ENCODE assay signal across 1 cellular context in the genomic region with DNA sequence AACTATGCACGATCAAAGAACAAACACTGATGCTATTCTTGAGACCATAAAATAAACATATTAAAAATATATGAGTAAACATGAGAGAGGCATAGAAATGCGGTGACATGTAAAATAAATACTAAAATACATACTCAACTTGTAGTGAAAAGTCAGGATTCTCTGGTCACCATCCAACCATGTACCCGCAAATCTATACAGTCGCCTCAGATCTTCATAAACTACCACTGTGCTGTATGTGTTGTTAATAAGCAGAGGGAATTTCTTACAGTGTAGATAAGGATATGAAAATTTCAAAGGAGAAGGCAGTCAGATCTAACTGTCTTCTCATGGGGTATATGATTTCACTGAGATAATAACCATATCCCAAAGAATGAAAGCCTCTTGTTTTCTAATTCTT.
TF ChIP-seq lines count a peak whose summit lies in the region.

No MANE protein-coding gene starts in this region.

TF ChIP-seq in IMR-90, 13 proteins besides CTCF, POLR2A, EP300 and RAD21:
- TF ChIP-seq MAFK (IDR thresholded peaks at IDR 0.05; ENCODE audit: low read depth, low read length) (no peak), RCOR1 (IDR thresholded peaks at IDR 0.05; ENCODE audit: insufficient replicate concordance, low read length) (no peak), NFE2L2 (IDR thresholded peaks at IDR 0.05; ENCODE audit: low read depth, low read length) (no peak), CEBPB (IDR thresholded peaks at IDR 0.05; ENCODE audit: low read depth, low read length) (no peak), CHD1 (IDR thresholded peaks at IDR 0.05; ENCODE audit: low read depth, low read length) (no peak), FOS (IDR thresholded peaks at IDR 0.05; ENCODE audit: low read depth, low read length) (no peak), MAZ (IDR thresholded peaks at IDR 0.05; ENCODE audit: borderline replicate concordance, low read depth, low read length) (no peak), RFX5 (IDR thresholded peaks at IDR 0.05; ENCODE audit: low read depth, low read length) (no peak), SMC3 (IDR thresholded peaks at IDR 0.05; ENCODE audit: low read depth, low read length) (no peak), MXI1 (IDR thresholded peaks at IDR 0.05; ENCODE audit: borderline replicate concordance, low read depth, low read length) (no peak), BHLHE40 (IDR thresholded peaks at IDR 0.05; ENCODE audit: low read depth, low read length) (no peak)
- TF ChIP-seq, protein P1, sequence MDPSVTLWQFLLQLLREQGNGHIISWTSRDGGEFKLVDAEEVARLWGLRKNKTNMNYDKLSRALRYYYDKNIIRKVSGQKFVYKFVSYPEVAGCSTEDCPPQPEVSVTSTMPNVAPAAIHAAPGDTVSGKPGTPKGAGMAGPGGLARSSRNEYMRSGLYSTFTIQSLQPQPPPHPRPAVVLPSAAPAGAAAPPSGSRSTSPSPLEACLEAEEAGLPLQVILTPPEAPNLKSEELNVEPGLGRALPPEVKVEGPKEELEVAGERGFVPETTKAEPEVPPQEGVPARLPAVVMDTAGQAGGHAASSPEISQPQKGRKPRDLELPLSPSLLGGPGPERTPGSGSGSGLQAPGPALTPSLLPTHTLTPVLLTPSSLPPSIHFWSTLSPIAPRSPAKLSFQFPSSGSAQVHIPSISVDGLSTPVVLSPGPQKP (IDR thresholded peaks at IDR 0.05; ENCODE audit: borderline replicate concordance, low read depth, low read length), result no peak
- TF ChIP-seq, protein P2, sequence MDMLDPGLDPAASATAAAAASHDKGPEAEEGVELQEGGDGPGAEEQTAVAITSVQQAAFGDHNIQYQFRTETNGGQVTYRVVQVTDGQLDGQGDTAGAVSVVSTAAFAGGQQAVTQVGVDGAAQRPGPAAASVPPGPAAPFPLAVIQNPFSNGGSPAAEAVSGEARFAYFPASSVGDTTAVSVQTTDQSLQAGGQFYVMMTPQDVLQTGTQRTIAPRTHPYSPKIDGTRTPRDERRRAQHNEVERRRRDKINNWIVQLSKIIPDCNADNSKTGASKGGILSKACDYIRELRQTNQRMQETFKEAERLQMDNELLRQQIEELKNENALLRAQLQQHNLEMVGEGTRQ (IDR thresholded peaks at IDR 0.05; ENCODE audit: low read depth, low read length), result no peak
